Comparison of ENCODE assay signal across 1 cellular context in the genomic region with DNA sequence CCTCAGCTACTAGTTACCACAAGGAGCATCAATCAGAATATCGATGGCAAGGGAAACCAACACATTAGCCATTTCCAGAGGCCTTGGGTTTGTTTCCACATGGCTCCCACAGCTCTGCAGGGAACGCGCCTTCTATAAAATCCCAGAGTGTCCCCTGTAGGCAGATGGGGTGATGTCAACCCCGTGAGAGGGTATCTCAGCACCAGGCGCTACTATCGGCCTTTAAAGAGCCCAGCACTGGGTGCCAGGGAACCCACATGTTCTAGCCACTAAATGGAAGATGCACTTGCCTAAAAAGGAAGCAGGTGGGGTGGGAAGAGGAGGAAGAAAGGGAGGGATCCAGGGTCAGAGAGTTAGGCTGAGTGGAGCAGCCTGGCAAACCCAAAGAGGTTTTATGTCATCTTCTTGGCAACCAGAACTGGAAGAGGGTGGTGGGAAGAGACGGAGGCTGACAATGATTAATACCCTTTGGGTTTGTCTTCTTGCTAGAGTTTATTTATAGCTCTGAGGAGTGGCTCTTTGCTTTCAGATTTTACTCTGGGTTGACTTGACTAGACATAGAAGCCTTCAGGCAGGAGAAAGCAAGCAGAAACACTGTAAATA.
TF ChIP-seq lines count a peak whose summit lies in the region.

No MANE protein-coding gene starts in this region.

TF ChIP-seq in GM12878, 131 proteins besides CTCF, POLR2A, EP300 and RAD21 (continued from another document):
- TF ChIP-seq, protein P1, sequence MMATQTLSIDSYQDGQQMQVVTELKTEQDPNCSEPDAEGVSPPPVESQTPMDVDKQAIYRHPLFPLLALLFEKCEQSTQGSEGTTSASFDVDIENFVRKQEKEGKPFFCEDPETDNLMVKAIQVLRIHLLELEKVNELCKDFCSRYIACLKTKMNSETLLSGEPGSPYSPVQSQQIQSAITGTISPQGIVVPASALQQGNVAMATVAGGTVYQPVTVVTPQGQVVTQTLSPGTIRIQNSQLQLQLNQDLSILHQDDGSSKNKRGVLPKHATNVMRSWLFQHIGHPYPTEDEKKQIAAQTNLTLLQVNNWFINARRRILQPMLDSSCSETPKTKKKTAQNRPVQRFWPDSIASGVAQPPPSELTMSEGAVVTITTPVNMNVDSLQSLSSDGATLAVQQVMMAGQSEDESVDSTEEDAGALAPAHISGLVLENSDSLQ (IDR thresholded peaks at IDR 0.05) = peak; percentile 23; the same call in 1 of the 2 replicates
